Comparison of ENCODE assay signal across 10 cellular contexts in the genomic region with DNA sequence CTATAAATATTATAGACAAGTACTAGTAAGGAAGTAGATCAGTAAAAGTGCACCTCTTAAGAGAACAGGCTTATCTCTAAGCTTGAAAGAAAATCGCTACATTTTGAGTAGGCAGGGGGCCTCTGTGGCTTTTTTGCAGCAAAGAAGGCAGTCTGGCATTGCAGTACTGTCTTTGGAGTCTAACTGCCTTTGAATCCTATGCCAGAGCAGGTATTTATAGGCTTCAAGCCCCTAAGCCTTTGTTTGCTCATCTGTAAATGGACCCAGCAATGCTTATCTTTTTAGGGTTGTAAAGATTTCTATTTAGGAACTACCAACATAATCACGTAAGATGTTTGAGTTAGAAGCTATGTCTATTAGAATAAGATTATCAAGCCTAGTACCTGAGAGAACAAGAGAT. TPM values are rescaled to one million over a fixed set of nuclear protein-coding genes. Genes with fewer than 3 reads are reported as not detected.
"Had no signal": no experiment of that assay in that cellular context is flagged by ENCODE, and none has a peak within 500 bp of the region (broad histone marks: within the 10 kb centered on the region; RNA-seq: fewer than 3 reads in every experiment).

No MANE protein-coding gene starts in this region.

- H3K4me3 ChIP-seq: GM23248, HAP-1 had no signal

- H3K4me2 ChIP-seq: KMS-11 had no signal

- ATAC-seq: HCT116 had no signal

- H2AFZ ChIP-seq: GM23248 had no signal

- FAIRE-seq: HTR-8/SVneo had no signal

- H3K9ac ChIP-seq: GM23248, KMS-11 had no signal

- H3K27me3 Mint-ChIP-seq: IgD-negative memory B cell had no signal

- H3K4me1 ChIP-seq: HAP-1 had no signal

- H3K9me3 ChIP-seq: HAP-1 had no signal

- H3K4me3 Mint-ChIP-seq: IgD-negative memory B cell had no signal

- H3K27ac ChIP-seq: GM23248, KMS-11 had no signal

- H3K27ac Mint-ChIP-seq: IgD-negative memory B cell had no signal

- DNase-seq: GM23248, GOT3, H7, KBM-7 had no signal

- H3K36me3 ChIP-seq: HAP-1 had no signal

- H3K9me3 Mint-ChIP-seq: IgD-negative memory B cell had no signal

RNA-seq across cellular contexts. Expression of gene HK3, which starts 23.7 kb away (rescaled TPM):
- total RNA-seq: GM23248, H7, HT-29 had no signal
- polyA plus RNA-seq: GM23248, IgD-negative memory B cell had no signal
